In genomic region chr1:51517361-51518032, GRCh38 we compare ENCODE assay signal across 8 cellular contexts. TPM values are rescaled to one million over a fixed set of nuclear protein-coding genes. Genes with fewer than 3 reads are reported as not detected.
DNase-seq lines count a peak whose midpoint lies in the region; ATAC-seq and TF ChIP-seq lines count a peak whose summit lies in the region.

No MANE protein-coding gene starts in this region.

- peaks cover 4% of the 10 kb centered on the region for H3K36me3 Mint-ChIP-seq in activated naive CD8-positive, alpha-beta T cell treated with anti-CD3 and anti-CD28 coated beads for 36 hours
- no peaks in the 10 kb centered on the region for H3K36me3 Mint-ChIP-seq in immature natural killer cell

- H3K27me3 Mint-ChIP-seq in activated naive CD8-positive, alpha-beta T cell treated with anti-CD3 and anti-CD28 coated beads for 36 hours: no peaks in the 10 kb centered on the region
- H3K27me3 Mint-ChIP-seq in immature natural killer cell (ENCODE audit: low read depth in 3 of 3): peaks cover 7 to 23% (median 14%) of the 10 kb centered on the region in 3 donors
- no peaks in the 10 kb centered on the region for H3K27me3 Mint-ChIP-seq in stimulated activated naive CD8-positive, alpha-beta T cell treated with anti-CD3 and anti-CD28 coated beads, Interleukin-15, amount 100 ng/mL, for 72 hours

- DNase-seq in AG09309 (ENCODE audit: low read depth) (no peak), HFF-Myc (ENCODE audit: extremely low read depth, low read depth) (no peak), immature natural killer cell (no peak), NCI-H2081 (lab: John Stamatoyannopoulos, UW) (no peak), UCSD-AML1 (lab: John Stamatoyannopoulos, UW; ENCODE audit: unreplicated experiment) (no peak)
- DNase-seq in activated naive CD8-positive, alpha-beta T cell treated with anti-CD3 and anti-CD28 coated beads for 36 hours: no peak
- DNase-seq in stimulated activated naive CD8-positive, alpha-beta T cell treated with anti-CD3 and anti-CD28 coated beads, Interleukin-15, amount 100 ng/mL, for 72 hours: no peak

- peak overlapping the region; percentile 86 for H3K4me3 Mint-ChIP-seq in activated naive CD8-positive, alpha-beta T cell treated with anti-CD3 and anti-CD28 coated beads for 36 hours
- peak overlapping the region; percentile 94 to 99 (median 95) for H3K4me3 Mint-ChIP-seq in immature natural killer cell
- H3K4me3 Mint-ChIP-seq in stimulated activated naive CD8-positive, alpha-beta T cell treated with anti-CD3 and anti-CD28 coated beads, Interleukin-15, amount 100 ng/mL, for 72 hours: peak overlapping the region; percentile 95 to 96

- TF ChIP-seq CTCF in AG09309 (IDR thresholded peaks at IDR 0.05; ENCODE audit: control insufficient read depth, insufficient read depth, low read depth, low read length, missing control alignments) (no peak), HFF-Myc (IDR thresholded peaks at IDR 0.05; ENCODE audit: low read depth, low read length, missing control alignments) (no peak)

- H3K4me3 ChIP-seq in AG09309 (ENCODE audit: control insufficient read depth, low read depth, low read length) (peak overlapping the region; percentile 94), HFF-Myc (replicated peaks; ENCODE audit: low read depth, low read length) (peak overlapping the region; percentile 87)

- no peak for ATAC-seq in stimulated activated naive CD8-positive, alpha-beta T cell treated with anti-CD3 and anti-CD28 coated beads, Interleukin-15, amount 100 ng/mL, for 72 hours
- no peak for ATAC-seq in HG03520 (IDR thresholded peaks at IDR 0.05; ENCODE audit: unreplicated experiment)

- peaks cover 47% of the 10 kb centered on the region for H3K4me1 Mint-ChIP-seq in activated naive CD8-positive, alpha-beta T cell treated with anti-CD3 and anti-CD28 coated beads for 36 hours
- peaks cover 75 to 78% of the 10 kb centered on the region in 2 donors for H3K4me1 Mint-ChIP-seq in immature natural killer cell
- H3K4me1 Mint-ChIP-seq in stimulated activated naive CD8-positive, alpha-beta T cell treated with anti-CD3 and anti-CD28 coated beads, Interleukin-15, amount 100 ng/mL, for 72 hours: peaks cover 64% of the 10 kb centered on the region

- H3K27ac Mint-ChIP-seq in activated naive CD8-positive, alpha-beta T cell treated with anti-CD3 and anti-CD28 coated beads for 36 hours: peak overlapping the region; percentile 87
- H3K27ac Mint-ChIP-seq in immature natural killer cell: peak overlapping the region; percentile 90 to 98 (median 96)
- H3K27ac Mint-ChIP-seq in stimulated activated naive CD8-positive, alpha-beta T cell treated with anti-CD3 and anti-CD28 coated beads, Interleukin-15, amount 100 ng/mL, for 72 hours: peak overlapping the region; percentile 95 to 97

- H3K9me3 Mint-ChIP-seq in activated naive CD8-positive, alpha-beta T cell treated with anti-CD3 and anti-CD28 coated beads for 36 hours: peaks cover 2% of the 10 kb centered on the region
- no peaks in the 10 kb centered on the region for H3K9me3 Mint-ChIP-seq in immature natural killer cell
- H3K9me3 Mint-ChIP-seq in stimulated activated naive CD8-positive, alpha-beta T cell treated with anti-CD3 and anti-CD28 coated beads, Interleukin-15, amount 100 ng/mL, for 72 hours: no peaks in the 10 kb centered on the region

RNA-seq across cellular contexts. Expression of gene EPS15, which starts 1.6 kb away (rescaled TPM):
- 10 to 100 TPM; 53.5 to 55.0 TPM for total RNA-seq in activated naive CD8-positive, alpha-beta T cell treated with anti-CD3 and anti-CD28 coated beads for 36 hours
- 10 to 100 TPM; 28.9 to 49.4 (median 34.9) TPM for polyA plus RNA-seq in immature natural killer cell
